15 cellular contexts compared by ENCODE assay signal in the genomic region with DNA sequence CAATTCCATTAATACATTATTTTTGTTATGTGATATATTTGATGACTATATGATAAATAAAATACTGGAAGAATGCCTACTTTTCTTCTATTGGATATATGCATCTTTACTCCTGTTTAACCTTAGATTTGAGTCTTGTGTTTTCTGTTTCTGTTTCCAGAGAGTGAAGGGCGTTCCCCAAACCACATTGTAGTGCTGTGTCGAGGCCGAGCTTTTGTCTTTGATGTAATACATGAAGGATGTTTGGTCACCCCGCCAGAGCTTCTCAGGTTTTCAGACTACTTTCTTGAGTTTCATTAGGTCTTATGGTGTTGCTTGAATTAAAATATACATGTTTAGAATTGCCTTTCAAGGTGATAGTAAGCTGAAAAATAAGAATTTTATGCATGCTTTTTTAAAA. TPM values are rescaled to one million over a fixed set of nuclear protein-coding genes. Genes with fewer than 3 reads are reported as not detected.
DNase-seq lines count a peak whose midpoint lies in the region; ATAC-seq and TF ChIP-seq lines count a peak whose summit lies in the region.
"Had no signal": no experiment of that assay in that cellular context is flagged by ENCODE, and none has a peak within 500 bp of the region (broad histone marks: within the 10 kb centered on the region; RNA-seq: fewer than 3 reads in every experiment).

No MANE protein-coding gene starts in this region.

- peaks cover 11 to 12% of the 10 kb centered on the region in 2 donors for H3K36me3 Mint-ChIP-seq in CD4-positive, alpha-beta memory T cell
- H3K36me3 Mint-ChIP-seq in activated CD4-positive, alpha-beta memory T cell treated with anti-CD3 and anti-CD28 coated beads for 36 hours = peaks cover 11% of the 10 kb centered on the region

- no peaks in the 10 kb centered on the region for H3K36me3 ChIP-seq in CD4-positive, alpha-beta memory T cell (ENCODE audit: insufficient read depth, low read length)
- H3K36me3 ChIP-seq in A673 (ENCODE audit: insufficient read depth, low read length, poor library complexity, severe bottlenecking) = no peaks in the 10 kb centered on the region
- H3K36me3 ChIP-seq: neutrophil had no signal

- intact Hi-C loops in CD4-positive, alpha-beta memory T cell (cut with micrococcal nuclease) = loop anchor here (1.0 to 2.0 kb wide), 2 partner anchors 24 to 48 kb away; a partner anchor contains a TSS
- intact Hi-C loops in activated CD4-positive, alpha-beta memory T cell treated with anti-CD3 and anti-CD28 coated beads for 36 hours (cut with micrococcal nuclease) = loop anchor here (1.0 kb wide), 2 partner anchors 15 to 24 kb away; a partner anchor contains a TSS
- intact Hi-C loops in A673 (cut with micrococcal nuclease; ENCODE audit: unreplicated experiment) = no loop called here

- peak overlapping the region in 5 of 8 donors; percentile 25 to 76 (median 35) for H3K4me3 Mint-ChIP-seq in CD4-positive, alpha-beta memory T cell
- H3K4me3 Mint-ChIP-seq in activated CD4-positive, alpha-beta memory T cell treated with anti-CD3 and anti-CD28 coated beads for 36 hours = no peak overlapping the region

- no peak for TF ChIP-seq CTCF in A673 (conservative IDR thresholded peaks at IDR 0.05; ENCODE audit: low read depth, low read length)

- DNase-seq in CD4-positive, alpha-beta memory T cell = peak; percentile 45 to 64 (median 49)
- peak; percentile 37 for DNase-seq in activated CD4-positive, alpha-beta memory T cell treated with anti-CD3 and anti-CD28 coated beads for 36 hours
- DNase-seq in central memory CD4-positive, alpha-beta T cell = peak; percentile 60
- DNase-seq in A673 (ENCODE audit: low spot score) = no peak
- DNase-seq in NCI-H2029 treated with DMSO at 0.1 percent for 48 hours (lab: John Stamatoyannopoulos, UW) = no peak
- DNase-seq: GOT3, KBM-7, left ventricle myocardium superior, mucosa of descending colon, NCI-H510A treated with DMSO at 0.1 percent for 48 hours, stomach, trophoblast cell had no signal

- H3K4me1 ChIP-seq in CD4-positive, alpha-beta memory T cell (ENCODE audit: insufficient read depth, low read length) = peaks cover 18% of the 10 kb centered on the region
- H3K4me1 ChIP-seq in A673 (ENCODE audit: insufficient read depth, low read length, poor library complexity, severe bottlenecking) = no peaks in the 10 kb centered on the region
- H3K4me1 ChIP-seq: stomach had no signal

- CTCF ChIA-PET in CD4-positive, alpha-beta memory T cell (lab: Charles Lee; ENCODE audit: partially characterized antibody) = interaction anchor here (2.5 kb wide), 1 partner anchor 24 kb away, joined by 9 read pairs; a partner anchor contains a TSS
- CTCF ChIA-PET in activated CD4-positive, alpha-beta memory T cell treated with anti-CD3 and anti-CD28 coated beads for 36 hours (lab: Charles Lee) = interaction anchor here (0.9 kb wide), 1 partner anchor 48 kb away, joined by 3 read pairs; no protein-coding TSS in a partner anchor
- CTCF ChIA-PET in A673 (lab: Charles Lee) = no interaction called here

- H3K9me3 Mint-ChIP-seq in CD4-positive, alpha-beta memory T cell = no peaks in the 10 kb centered on the region
- H3K9me3 Mint-ChIP-seq in activated CD4-positive, alpha-beta memory T cell treated with anti-CD3 and anti-CD28 coated beads for 36 hours = no peaks in the 10 kb centered on the region

- no TSS peak for BruUV-seq in A673 (replicated peaks; lab: Mats Ljungman, UMichigan)

- H3K27ac ChIP-seq in CD4-positive, alpha-beta memory T cell (ENCODE audit: low read depth, low read length) = no peak overlapping the region
- H3K27ac ChIP-seq in A673 (ENCODE audit: low read depth, low read length, poor library complexity, severe bottlenecking) = no peak overlapping the region
- H3K27ac ChIP-seq: neutrophil, stomach had no signal

- H3K4me1 Mint-ChIP-seq in CD4-positive, alpha-beta memory T cell = peaks cover 0 to 8% (median 3%) of the 10 kb centered on the region in 4 donors
- H3K4me1 Mint-ChIP-seq in activated CD4-positive, alpha-beta memory T cell treated with anti-CD3 and anti-CD28 coated beads for 36 hours (ENCODE audit: low read depth) = peaks cover 5% of the 10 kb centered on the region

- no peaks in the 10 kb centered on the region for H3K27me3 Mint-ChIP-seq in CD4-positive, alpha-beta memory T cell
- no peaks in the 10 kb centered on the region for H3K27me3 Mint-ChIP-seq in activated CD4-positive, alpha-beta memory T cell treated with anti-CD3 and anti-CD28 coated beads for 36 hours

- H3K4me3 ChIP-seq in CD4-positive, alpha-beta memory T cell (ENCODE audit: low read length in 2 of 2) = no peak overlapping the region
- no peak overlapping the region for H3K4me3 ChIP-seq in A673 (ENCODE audit: low read depth, low read length, poor library complexity, severe bottlenecking)
- H3K4me3 ChIP-seq: mucosa of descending colon, stomach had no signal

- H3K27me3 ChIP-seq in CD4-positive, alpha-beta memory T cell (ENCODE audit: insufficient read depth, low read length) = no peaks in the 10 kb centered on the region
- H3K27me3 ChIP-seq in A673 (replicated peaks; ENCODE audit: insufficient read depth, low read depth, low read length, poor library complexity) = no peaks in the 10 kb centered on the region
- H3K27me3 ChIP-seq: neutrophil, stomach had no signal

- ATAC-seq in GM19395 (IDR thresholded peaks at IDR 0.05; ENCODE audit: unreplicated experiment) (peak; percentile 79), GM18873 (IDR thresholded peaks at IDR 0.05; ENCODE audit: low FRiP score, unreplicated experiment) (no peak)
- ATAC-seq: left ventricle myocardium superior, mucosa of descending colon had no signal

- no peaks in the 10 kb centered on the region for H3K9me3 ChIP-seq in CD4-positive, alpha-beta memory T cell (ENCODE audit: control insufficient read depth in 1 of 2, low read length in 2 of 2)
- no peaks in the 10 kb centered on the region for H3K9me3 ChIP-seq in A673 (ENCODE audit: low read depth, low read length, poor library complexity, severe bottlenecking)
- H3K9me3 ChIP-seq: mucosa of descending colon, neutrophil, stomach had no signal

- H3K27ac Mint-ChIP-seq in CD4-positive, alpha-beta memory T cell = peak overlapping the region in 5 of 7 donors; percentile 15 to 94 (median 81)
- no peak overlapping the region for H3K27ac Mint-ChIP-seq in activated CD4-positive, alpha-beta memory T cell treated with anti-CD3 and anti-CD28 coated beads for 36 hours

- POLR2A ChIA-PET in CD4-positive, alpha-beta memory T cell (lab: Charles Lee; ENCODE audit: partially characterized antibody) = interaction anchor here (0.6 to 1.6 kb wide), 6 partner anchors 11 to 150 kb away, joined by 3 to 23 read pairs (median 4); a partner anchor contains a TSS
- POLR2A ChIA-PET in activated CD4-positive, alpha-beta memory T cell treated with anti-CD3 and anti-CD28 coated beads for 36 hours (lab: Charles Lee) = no interaction called here
- POLR2A ChIA-PET in A673 (lab: Charles Lee; ENCODE audit: low non-redundant PET) = no interaction called here

RNA-seq across cellular contexts. Expression of a gene that starts 23.8 kb away (rescaled TPM):
- total RNA-seq in CD4-positive, alpha-beta memory T cell = 10 to 100 TPM; 17.8 to 19.0 TPM
- polyA plus RNA-seq in CD4-positive, alpha-beta memory T cell = 10 to 100 TPM; 12.1 to 13.1 TPM
- total RNA-seq in activated CD4-positive, alpha-beta memory T cell treated with anti-CD3 and anti-CD28 coated beads for 36 hours = 1 to 10 TPM; 8.5 to 9.6 TPM
- total RNA-seq in A673 (2021) = 3.5 and 5.5 TPM in 2 replicates

Comparison
In these comparisons a context has a peak if more than half of its experiments do, and no peak if none do; other contexts are left out.
1. DNase-seq: peak in CD4-positive, alpha-beta memory T cell (5 of 5), activated CD4-positive, alpha-beta memory T cell treated with anti-CD3 and anti-CD28 coated beads for 36 hours (single experiment) and central memory CD4-positive, alpha-beta T cell (single experiment); none in A673 (single experiment) and NCI-H2029 treated with DMSO at 0.1 percent for 48 hours (single experiment).